10 cellular contexts compared by ENCODE assay signal in genomic region chr11:21514298-21514697, GRCh38.
DNase-seq lines count a peak whose midpoint lies in the region; ATAC-seq and FAIRE-seq lines count a peak whose summit lies in the region.
"Had no signal": no experiment of that assay in that cellular context is flagged by ENCODE, and none has a peak within 500 bp of the region (broad histone marks: within the 10 kb centered on the region; RNA-seq: fewer than 3 reads in every experiment).

No MANE protein-coding gene starts in this region.

- no peak overlapping the region for H3K9ac ChIP-seq in Karpas-422 (ENCODE audit: low read length)

- H3K27me3 ChIP-seq in Karpas-422 (ENCODE audit: low read length), result no peaks in the 10 kb centered on the region
- H3K27me3 ChIP-seq: ovary had no signal

- H3K4me3 ChIP-seq in Karpas-422 (ENCODE audit: low read length), result no peak overlapping the region
- H3K4me3 ChIP-seq: ovary had no signal

- H3K36me3 ChIP-seq in Karpas-422 (ENCODE audit: insufficient read depth, low read length), result no peaks in the 10 kb centered on the region
- H3K36me3 ChIP-seq: ovary had no signal

- H3K4me2 ChIP-seq in Karpas-422 (ENCODE audit: low read depth, low read length, poor library complexity, severe bottlenecking), result no peak overlapping the region

- FAIRE-seq in RCC 7860 (lab: Jason Lieb, UNC), result no peak
- FAIRE-seq: colon had no signal

- no peaks in the 10 kb centered on the region for H4K20me1 ChIP-seq in Karpas-422 (ENCODE audit: insufficient read depth, low read depth, low read length)

- no peak overlapping the region for H3K27ac ChIP-seq in Karpas-422 (ENCODE audit: low read length)
- H3K27ac ChIP-seq: ovary had no signal

- no peak overlapping the region; the same call in 1 of the 2 replicates for H2AFZ ChIP-seq in Karpas-422 (ENCODE audit: low read length)

- peaks cover 37% of the 10 kb centered on the region for H3K4me1 ChIP-seq in Karpas-422 (ENCODE audit: low read length)

- DNase-seq in DMS53 treated with DMSO at 0.1 percent for 48 hours (lab: John Stamatoyannopoulos, UW; ENCODE audit: unreplicated experiment) (peak; percentile 62), Karpas-422 (peak; percentile 73), RCC 7860 (ENCODE audit: low spot score) (peak; percentile 9), left lobe of liver (ENCODE audit: low spot score) (peak; percentile 44), amniotic stem cell (lab: John Stamatoyannopoulos, UW) (no peak), NK-92 (lab: John Stamatoyannopoulos, UW; ENCODE audit: unreplicated experiment) (no peak), kidney glomerular epithelial cell (lab: John Stamatoyannopoulos, UW) (no peak)
- DNase-seq in activated CD4-positive, CD25-positive, alpha-beta regulatory T cell treated with anti-CD3 and anti-CD28 coated beads, Interleukin-2, amount 50 U/mL, for 72 hours, result no peak
- DNase-seq: ovary had no signal

- ATAC-seq in left lobe of liver, result peak; percentile 85

- no peaks in the 10 kb centered on the region for H3K79me2 ChIP-seq in Karpas-422 (ENCODE audit: low read length)

- no peaks in the 10 kb centered on the region for H3K9me2 ChIP-seq in Karpas-422 (replicated peaks; ENCODE audit: insufficient read depth, low read length)

- no peaks in the 10 kb centered on the region for H3K9me3 ChIP-seq in Karpas-422 (ENCODE audit: low read length)
- H3K9me3 ChIP-seq: ovary had no signal

Comparison
In these comparisons a context has a peak if more than half of its experiments do, and no peak if none do; other contexts are left out.
1. DNase-seq: peak in DMS53 treated with DMSO at 0.1 percent for 48 hours (single experiment), Karpas-422 (single experiment), RCC 7860 (single experiment) and left lobe of liver (single experiment); none in activated CD4-positive, CD25-positive, alpha-beta regulatory T cell treated with anti-CD3 and anti-CD28 coated beads, Interleukin-2, amount 50 U/mL, for 72 hours (single experiment), amniotic stem cell (single experiment), NK-92 (single experiment) and kidney glomerular epithelial cell (single experiment).